22 cellular contexts compared by ENCODE assay signal in genomic region chr17:28177351-28177750, GRCh38.
"Had no signal": no experiment of that assay in that cellular context is flagged by ENCODE, and none has a peak within 500 bp of the region (broad histone marks: within the 10 kb centered on the region; RNA-seq: fewer than 3 reads in every experiment).

No MANE protein-coding gene starts in this region.

- H3K36me3 ChIP-seq: breast epithelium had no signal

- H3K9me3 ChIP-seq: breast epithelium, sigmoid colon, spleen had no signal

- H3K27me3 Mint-ChIP-seq: activated T-cell treated with anti-CD3 and anti-CD28 coated beads, Interleukin-2, amount 50 U/mL, for 24 hours; activated T-helper 17 cell treated with anti-CD3 and anti-CD28 coated beads, Interleukin-2, amount 50 U/mL, for 72 hours; central memory CD8-positive, alpha-beta T cell; memory B cell; naive B cell; progenitor cell of endocrine pancreas had no signal

- H3K27ac ChIP-seq: breast epithelium, coronary artery, sigmoid colon, spleen had no signal

- H3K4me1 ChIP-seq: breast epithelium had no signal

- H3K9me3 Mint-ChIP-seq: activated naive CD4-positive, alpha-beta T cell treated with anti-CD3 and anti-CD28 coated beads, Interleukin-2, amount 50 U/mL, for 72 hours; activated T-cell treated with anti-CD3 and anti-CD28 coated beads, Interleukin-2, amount 50 U/mL, for 24 hours; activated T-helper 17 cell treated with anti-CD3 and anti-CD28 coated beads, Interleukin-2, amount 50 U/mL, for 72 hours; central memory CD8-positive, alpha-beta T cell; immature natural killer cell; memory B cell; naive B cell; T-helper 1 cell treated with Interleukin-12 subunit alpha and Interleukin-12 subunit beta and Interleukin-4 antibody, amounts not matched to agents 30 μg/mL and 1 μg/mL, for 36 hours; WTC11 had no signal

- H3K4me3 Mint-ChIP-seq: activated T-cell treated with anti-CD3 and anti-CD28 coated beads, Interleukin-2, amount 50 U/mL, for 24 hours; activated T-helper 17 cell treated with anti-CD3 and anti-CD28 coated beads, Interleukin-2, amount 50 U/mL, for 72 hours; central memory CD8-positive, alpha-beta T cell; immature natural killer cell; memory B cell; naive B cell; T-helper 1 cell treated with Interleukin-12 subunit alpha and Interleukin-12 subunit beta and Interleukin-4 antibody, amounts not matched to agents 30 μg/mL and 1 μg/mL, for 36 hours; WTC11 had no signal

- DNase-seq: activated T-cell treated with anti-CD3 and anti-CD28 coated beads, Interleukin-2, amount 50 U/mL, for 24 hours; aorta; erythroblast; foreskin fibroblast; immature natural killer cell; left ventricle myocardium superior; naive B cell; retina; sigmoid colon; spleen; stimulated activated CD4-positive, alpha-beta T cell treated with anti-CD3 and anti-CD28 coated beads, Interleukin-4, amount 100 ng/mL, for 24 hours; stimulated activated naive CD8-positive, alpha-beta T cell treated with anti-CD3 and anti-CD28 coated beads, Interleukin-15, Interleukin-2, amounts not matched to agents 100 U/mL and 50 U/mL, for 24 hours; T1000 had no signal

- H3K27ac Mint-ChIP-seq: activated T-cell treated with anti-CD3 and anti-CD28 coated beads, Interleukin-2, amount 50 U/mL, for 24 hours; activated T-helper 17 cell treated with anti-CD3 and anti-CD28 coated beads, Interleukin-2, amount 50 U/mL, for 72 hours; immature natural killer cell; memory B cell; naive B cell; progenitor cell of endocrine pancreas; T-helper 1 cell treated with Interleukin-12 subunit alpha and Interleukin-12 subunit beta and Interleukin-4 antibody, amounts not matched to agents 30 μg/mL and 1 μg/mL, for 36 hours; WTC11 had no signal

- H3K4me3 ChIP-seq: breast epithelium, coronary artery, sigmoid colon, spleen had no signal

- H3K27me3 ChIP-seq: breast epithelium, sigmoid colon, spleen had no signal

- ATAC-seq: activated naive CD4-positive, alpha-beta T cell treated with anti-CD3 and anti-CD28 coated beads, Interleukin-2, amount 50 U/mL, for 72 hours; activated T-helper 17 cell treated with anti-CD3 and anti-CD28 coated beads, Interleukin-2, amount 50 U/mL, for 72 hours; left ventricle myocardium superior; stimulated activated naive CD8-positive, alpha-beta T cell treated with anti-CD3 and anti-CD28 coated beads, Interleukin-15, Interleukin-2, amounts not matched to agents 100 U/mL and 50 U/mL, for 24 hours; WTC11 had no signal
